ENCODE assay signal across 10 cellular contexts in genomic region chr20:17530153-17530552, GRCh38. TPM values are rescaled to one million over a fixed set of nuclear protein-coding genes. Genes with fewer than 3 reads are reported as not detected.
DNase-seq lines count a peak whose midpoint lies in the region; ATAC-seq and TF ChIP-seq lines count a peak whose summit lies in the region.
"Had no signal": no experiment of that assay in that cellular context is flagged by ENCODE, and none has a peak within 500 bp of the region (broad histone marks: within the 10 kb centered on the region; RNA-seq: fewer than 3 reads in every experiment).

No MANE protein-coding gene starts in this region.

- dilution Hi-C loops in mammary epithelial cell (cut with HindIII; ENCODE audit: low sequenced_read_pairs), result no loop called here

- no peaks in the 10 kb centered on the region for H3K79me2 ChIP-seq in mammary epithelial cell (ENCODE audit: insufficient read depth, low read length)

- no peaks in the 10 kb centered on the region for H3K9me3 Mint-ChIP-seq in MCF 10A (ENCODE audit: unreplicated experiment)
- no peaks in the 10 kb centered on the region for H3K9me3 Mint-ChIP-seq in stimulated activated naive B cell treated with anti-CD40 and anti-IgM and Interleukin-4, amounts not matched to agents 10 μg/mL and 1 μg/mL and 100 μg/mL, for 72 hours

- H3K27ac Mint-ChIP-seq in MCF 10A (ENCODE audit: low read depth, unreplicated experiment) (no peak overlapping the region), T-helper 17 cell (no peak overlapping the region)
- H3K27ac Mint-ChIP-seq in stimulated activated naive B cell treated with anti-CD40 and anti-IgM and Interleukin-4, amounts not matched to agents 10 μg/mL and 1 μg/mL and 100 μg/mL, for 72 hours, result no peak overlapping the region

- H3K4me3 ChIP-seq in mammary epithelial cell (replicated peaks in 1 of 3; ENCODE audit: insufficient read depth in 1 of 3, low read depth in 2 of 3, low read length in 3 of 3) (no peak overlapping the region), iPS-18a (ENCODE audit: low read length) (peak overlapping the region; percentile 68), testis (peak overlapping the region; percentile 61 to 69)

- H3K36me3 Mint-ChIP-seq in MCF 10A (ENCODE audit: insufficient read depth, unreplicated experiment), result no peaks in the 10 kb centered on the region
- no peaks in the 10 kb centered on the region for H3K36me3 Mint-ChIP-seq in T-helper 17 cell (ENCODE audit: low read depth)
- H3K36me3 Mint-ChIP-seq in stimulated activated naive B cell treated with anti-CD40 and anti-IgM and Interleukin-4, amounts not matched to agents 10 μg/mL and 1 μg/mL and 100 μg/mL, for 72 hours, result no peaks in the 10 kb centered on the region

- H4K20me1 ChIP-seq in mammary epithelial cell (ENCODE audit: insufficient read depth, low read length), result no peaks in the 10 kb centered on the region

- no peak for TF ChIP-seq POLR2A in testis (IDR thresholded peaks at IDR 0.05)

- ATAC-seq in T-helper 17 cell (no peak), HG02973 (IDR thresholded peaks at IDR 0.05; ENCODE audit: unreplicated experiment) (no peak)
- ATAC-seq in stimulated activated naive B cell treated with anti-CD40 and anti-IgM and Interleukin-4, amounts not matched to agents 10 μg/mL and 1 μg/mL and 100 μg/mL, for 72 hours (replicated peaks), result no peak

- POLR2A ChIA-PET in MCF 10A (lab: Yijun Ruan, JAX), result interaction anchor here (1.1 to 5.2 kb wide), 4 partner anchors 24 to 116 kb away, joined by 3 to 55 read pairs (median 8); partner anchors contain the start of gene DSTN

- DNase-seq in MCF 10A (ENCODE audit: unreplicated experiment) (no peak), mammary epithelial cell (no peak), T-helper 17 cell (no peak), testis (no peak), NCI-H146 treated with DMSO at 0.1 percent for 48 hours (lab: John Stamatoyannopoulos, UW; ENCODE audit: unreplicated experiment) (no peak)
- DNase-seq in stimulated activated naive B cell treated with anti-CD40 and anti-IgM and Interleukin-4, amounts not matched to agents 10 μg/mL and 1 μg/mL and 100 μg/mL, for 72 hours, result no peak
- DNase-seq: GOT3 had no signal

- in situ Hi-C loops in mammary epithelial cell (cut with MboI; ENCODE audit: low sequenced_read_pairs in 2 of 2), result loop anchor here in 1 of 2 donors (10.0 kb wide), 1 partner anchor 75 kb away; no protein-coding TSS in a partner anchor

- H3K9ac ChIP-seq in mammary epithelial cell (ENCODE audit: insufficient read depth, low read length) (no peak overlapping the region), iPS-18a (ENCODE audit: low read length) (peak overlapping the region; percentile 73)

- H3K9me3 ChIP-seq in mammary epithelial cell (replicated peaks; ENCODE audit: insufficient read depth, low read length), result no peaks in the 10 kb centered on the region
- no peaks in the 10 kb centered on the region for H3K9me3 ChIP-seq in T-helper 17 cell (ENCODE audit: control insufficient read depth, low read length, poor library complexity, severe bottlenecking)
- no peaks in the 10 kb centered on the region for H3K9me3 ChIP-seq in iPS-18a (ENCODE audit: control insufficient read depth, low read depth, low read length)
- H3K9me3 ChIP-seq in testis, result no peaks in the 10 kb centered on the region
- H3K9me3 ChIP-seq: right atrium auricular region had no signal

- no TSS peak for BruUV-seq in MCF 10A (replicated peaks; lab: Mats Ljungman, UMichigan)
- no TSS peak for BruUV-seq in mammary epithelial cell (replicated peaks; lab: Mats Ljungman, UMichigan)

- H3K27me3 ChIP-seq in mammary epithelial cell (ENCODE audit: insufficient read depth, low read length) (no peaks in the 10 kb centered on the region), iPS-18a (ENCODE audit: control insufficient read depth, insufficient read depth, low read length) (peaks cover 13% of the 10 kb centered on the region), testis (no peaks in the 10 kb centered on the region)
- H3K27me3 ChIP-seq: right atrium auricular region had no signal

- no peak overlapping the region for H3K27ac ChIP-seq in mammary epithelial cell (ENCODE audit: insufficient read depth, low read depth, low read length)
- no peak overlapping the region for H3K27ac ChIP-seq in iPS-18a (ENCODE audit: low read length)
- no peak overlapping the region for H3K27ac ChIP-seq in testis

- intact Hi-C loops in MCF 10A (cut with micrococcal nuclease), result loop anchor here (10.0 kb wide), 1 partner anchor 465 kb away; no protein-coding TSS in a partner anchor
- intact Hi-C loops in mammary epithelial cell (cut with micrococcal nuclease), result loop anchor here (10.0 kb wide), 1 partner anchor 405 kb away; no protein-coding TSS in a partner anchor
- intact Hi-C loops in testis (cut with DNase I; ENCODE audit: low total_unique reads), result no loop called here

- H3K36me3 ChIP-seq in mammary epithelial cell (ENCODE audit: insufficient read depth, low read length) (no peaks in the 10 kb centered on the region), iPS-18a (ENCODE audit: control insufficient read depth, low read depth, low read length) (no peaks in the 10 kb centered on the region), testis (ENCODE audit: low read depth, missing control alignments) (no peaks in the 10 kb centered on the region)
- H3K36me3 ChIP-seq: right atrium auricular region had no signal

- TF ChIP-seq CTCF in MCF 10A (IDR thresholded peaks at IDR 0.05; ENCODE audit: unreplicated experiment) (no peak), mammary epithelial cell (conservative IDR thresholded peaks at IDR 0.05 in 1 of 2, IDR thresholded peaks at IDR 0.05 in 1 of 2; ENCODE audit: extremely low read depth in 1 of 2, insufficient read depth in 1 of 2, low read depth in 1 of 2, low read length in 2 of 2) (no peak), testis (IDR thresholded peaks at IDR 0.05) (no peak)

- no peak overlapping the region for H2AFZ ChIP-seq in mammary epithelial cell (ENCODE audit: low read depth, low read length)

- WGBS in mammary epithelial cell (ENCODE audit: low coverage, missing lambda C conversion rate), result 98% methylated on average over 7 of the region's 7 CpGs
- 56 to 75% methylated on average over 7 of the region's 7 CpGs for WGBS in testis, 2 donors

- CTCF ChIA-PET in MCF 10A (lab: Yijun Ruan, JAX), result interaction anchor here (1.4 to 4.7 kb wide), 3 partner anchors 11 to 42 kb away, joined by 6 to 39 read pairs (median 26); partner anchors contain the start of gene DSTN
- CTCF ChIA-PET in mammary epithelial cell (lab: Charles Lee; ENCODE audit: low non-redundant PET), result interaction anchor here (0.6 kb wide), 2 partner anchors 25 to 26 kb away, joined by 3 to 8 read pairs; no protein-coding TSS in a partner anchor

- no peaks in the 10 kb centered on the region for H3K27me3 Mint-ChIP-seq in MCF 10A (ENCODE audit: insufficient read depth, unreplicated experiment)
- H3K27me3 Mint-ChIP-seq in T-helper 17 cell, result no peaks in the 10 kb centered on the region
- peaks cover 20 to 32% of the 10 kb centered on the region in 2 donors for H3K27me3 Mint-ChIP-seq in stimulated activated naive B cell treated with anti-CD40 and anti-IgM and Interleukin-4, amounts not matched to agents 10 μg/mL and 1 μg/mL and 100 μg/mL, for 72 hours

- no peaks in the 10 kb centered on the region for H3K4me1 Mint-ChIP-seq in MCF 10A (ENCODE audit: insufficient read depth, unreplicated experiment)
- peaks cover 16% of the 10 kb centered on the region for H3K4me1 Mint-ChIP-seq in T-helper 17 cell
- peaks cover 0 to 1% of the 10 kb centered on the region in 2 donors for H3K4me1 Mint-ChIP-seq in stimulated activated naive B cell treated with anti-CD40 and anti-IgM and Interleukin-4, amounts not matched to agents 10 μg/mL and 1 μg/mL and 100 μg/mL, for 72 hours

- no peak overlapping the region for H3K4me2 ChIP-seq in mammary epithelial cell (ENCODE audit: insufficient read depth, low read depth, low read length)

- H3K4me1 ChIP-seq in mammary epithelial cell (ENCODE audit: insufficient read depth, low read length) (peaks cover 9% of the 10 kb centered on the region), iPS-18a (ENCODE audit: control insufficient read depth, low read depth, low read length) (peaks cover 24% of the 10 kb centered on the region), testis (no peaks in the 10 kb centered on the region)

- H3K4me3 Mint-ChIP-seq in MCF 10A (ENCODE audit: unreplicated experiment) (peak overlapping the region; percentile 69), T-helper 17 cell (peak overlapping the region; percentile 50)
- peak overlapping the region in 1 of 2 donors; percentile 52 for H3K4me3 Mint-ChIP-seq in stimulated activated naive B cell treated with anti-CD40 and anti-IgM and Interleukin-4, amounts not matched to agents 10 μg/mL and 1 μg/mL and 100 μg/mL, for 72 hours

RNA-seq across cellular contexts. Expression of gene BFSP1, which starts 1.0 kb away (rescaled TPM):
- total RNA-seq in MCF 10A (2022) (3.5 and 3.9 TPM in 2 replicates), mammary epithelial cell (1 to 10 TPM; 1.3 to 3.2 TPM), T-helper 17 cell (1 to 10 TPM in 1 of 2 donors, under 1 TPM in 1; 0.21 to 1.0 TPM), testis (10 to 100 TPM; 10.7 to 11.3 TPM)
- polyA plus RNA-seq in mammary epithelial cell (2.2 TPM), testis (ENCODE audit: insufficient read depth, low read depth, low replicate concordance) (7.4 TPM)
- not detected for polyA minus RNA-seq in mammary epithelial cell

RNA-seq across cellular contexts. Expression of gene DSTN, which starts 39.7 kb away (rescaled TPM):
- total RNA-seq in MCF 10A (2022) (217 and 280 TPM in 2 replicates), mammary epithelial cell (100 to 1,000 TPM; 398 to 428 TPM), T-helper 17 cell (10 to 100 TPM; 41.4 to 46.5 TPM), testis (100 to 1,000 TPM; 121 to 148 TPM)
- polyA plus RNA-seq in mammary epithelial cell (211 TPM), testis (ENCODE audit: insufficient read depth, low read depth, low replicate concordance) (301 TPM)
- 110 TPM for polyA minus RNA-seq in mammary epithelial cell

Comparison
In these comparisons a context has a peak if more than half of its experiments do, and no peak if none do; other contexts are left out.
1. H3K4me3 ChIP-seq: peak in iPS-18a (single experiment) and testis (2 of 2); none in mammary epithelial cell (0 of 3).